20 cellular contexts compared by ENCODE assay signal in genomic region chr11:12592283-12592682, GRCh38.
"Had no signal": no experiment of that assay in that cellular context is flagged by ENCODE, and none has a peak within 500 bp of the region (broad histone marks: within the 10 kb centered on the region; RNA-seq: fewer than 3 reads in every experiment).

No MANE protein-coding gene starts in this region.

- H3K27ac Mint-ChIP-seq: immature natural killer cell, natural killer cell, type B pancreatic cell had no signal

- H3K4me1 Mint-ChIP-seq: central memory CD8-positive, alpha-beta T cell; immature natural killer cell; natural killer cell had no signal

- H3K9me3 Mint-ChIP-seq: central memory CD8-positive, alpha-beta T cell; natural killer cell; type B pancreatic cell had no signal

- H3K27ac ChIP-seq: dorsolateral prefrontal cortex, gastrocnemius medialis, pancreas, prostate gland, sigmoid colon, skin epidermis, stomach had no signal

- H3K27me3 Mint-ChIP-seq: type B pancreatic cell had no signal

- H3K36me3 Mint-ChIP-seq: immature natural killer cell, natural killer cell, type B pancreatic cell had no signal

- H3K36me3 ChIP-seq: gastrocnemius medialis, pancreas, prostate gland, sigmoid colon, stomach had no signal

- DNase-seq: cortex of kidney; dorsolateral prefrontal cortex; effector CD8-positive, alpha-beta T cell; gastrocnemius medialis; glutamatergic neuron; immature natural killer cell; kidney; left cardiac atrium; natural killer cell; occipital lobe; pancreas; sigmoid colon; stimulated activated naive CD4-positive, alpha-beta T cell; stomach; substantia nigra had no signal

- H3K4me3 ChIP-seq: gastrocnemius medialis, pancreas, prostate gland, sigmoid colon, skin epidermis, stomach had no signal

- H3K27me3 ChIP-seq: gastrocnemius medialis, pancreas, sigmoid colon, stomach had no signal

- H3K9me3 ChIP-seq: gastrocnemius medialis, pancreas, prostate gland, sigmoid colon, stomach had no signal

- ATAC-seq: esophagus mucosa, gastrocnemius medialis, natural killer cell, pancreas had no signal

- H3K4me3 Mint-ChIP-seq: central memory CD8-positive, alpha-beta T cell; immature natural killer cell; natural killer cell; type B pancreatic cell had no signal

- H3K4me1 ChIP-seq: gastrocnemius medialis, pancreas, prostate gland had no signal
